In the genomic region with DNA sequence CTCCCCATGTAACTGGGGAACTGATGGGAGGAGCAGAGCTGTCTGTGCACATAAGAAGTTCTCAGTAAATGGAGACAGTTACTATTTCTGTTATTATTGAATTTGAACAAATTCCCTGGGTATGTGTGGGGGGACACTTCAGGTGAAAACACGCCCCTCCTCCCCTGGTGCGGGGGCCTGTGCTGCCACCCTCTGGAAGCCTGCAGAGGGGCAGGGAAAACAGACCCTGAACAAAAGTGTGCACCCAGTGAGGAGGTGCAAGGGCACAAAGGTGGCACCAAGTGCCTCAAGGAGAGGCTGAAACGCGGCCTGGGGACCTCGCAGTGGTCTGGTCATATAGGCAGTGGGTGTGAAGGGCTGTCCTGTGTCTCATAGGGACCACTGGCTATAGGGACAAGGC, we compare ENCODE assay signal across 1 cellular context.
TF ChIP-seq lines count a peak whose summit lies in the region.

No MANE protein-coding gene starts in this region.

TF ChIP-seq in HEK293, 187 proteins besides CTCF, POLR2A, EP300 and RAD21 (continued from another document):
- TF ChIP-seq KLF1 (tag by site-specific recombination; IDR thresholded peaks at IDR 0.05), result no peak
- TF ChIP-seq KLF7 (tag by site-specific recombination; IDR thresholded peaks at IDR 0.05; ENCODE audit: borderline replicate concordance), result no peak
- TF ChIP-seq EGR2 (tag by site-specific recombination; IDR thresholded peaks at IDR 0.05; ENCODE audit: low read depth), result no peak
- no peak for TF ChIP-seq HOXC10 (CRISPR knock-in tag; IDR thresholded peaks at IDR 0.05)
- TF ChIP-seq ZNF341 (tag by site-specific recombination; IDR thresholded peaks at IDR 0.05; ENCODE audit: low read depth), result no peak
- no peak for TF ChIP-seq ZNF350 (tag by site-specific recombination; IDR thresholded peaks at IDR 0.05)
- TF ChIP-seq ZNF561 (tag by site-specific recombination; IDR thresholded peaks at IDR 0.05; ENCODE audit: borderline replicate concordance), result no peak
- no peak for TF ChIP-seq SCRT1 (tag by site-specific recombination; IDR thresholded peaks at IDR 0.05; ENCODE audit: borderline replicate concordance)
- TF ChIP-seq ZEB2 (tag by site-specific recombination; IDR thresholded peaks at IDR 0.05), result no peak
- no peak for TF ChIP-seq HOXA7 (CRISPR knock-in tag; IDR thresholded peaks at IDR 0.05; ENCODE audit: borderline replicate concordance)
- TF ChIP-seq, protein P1, sequence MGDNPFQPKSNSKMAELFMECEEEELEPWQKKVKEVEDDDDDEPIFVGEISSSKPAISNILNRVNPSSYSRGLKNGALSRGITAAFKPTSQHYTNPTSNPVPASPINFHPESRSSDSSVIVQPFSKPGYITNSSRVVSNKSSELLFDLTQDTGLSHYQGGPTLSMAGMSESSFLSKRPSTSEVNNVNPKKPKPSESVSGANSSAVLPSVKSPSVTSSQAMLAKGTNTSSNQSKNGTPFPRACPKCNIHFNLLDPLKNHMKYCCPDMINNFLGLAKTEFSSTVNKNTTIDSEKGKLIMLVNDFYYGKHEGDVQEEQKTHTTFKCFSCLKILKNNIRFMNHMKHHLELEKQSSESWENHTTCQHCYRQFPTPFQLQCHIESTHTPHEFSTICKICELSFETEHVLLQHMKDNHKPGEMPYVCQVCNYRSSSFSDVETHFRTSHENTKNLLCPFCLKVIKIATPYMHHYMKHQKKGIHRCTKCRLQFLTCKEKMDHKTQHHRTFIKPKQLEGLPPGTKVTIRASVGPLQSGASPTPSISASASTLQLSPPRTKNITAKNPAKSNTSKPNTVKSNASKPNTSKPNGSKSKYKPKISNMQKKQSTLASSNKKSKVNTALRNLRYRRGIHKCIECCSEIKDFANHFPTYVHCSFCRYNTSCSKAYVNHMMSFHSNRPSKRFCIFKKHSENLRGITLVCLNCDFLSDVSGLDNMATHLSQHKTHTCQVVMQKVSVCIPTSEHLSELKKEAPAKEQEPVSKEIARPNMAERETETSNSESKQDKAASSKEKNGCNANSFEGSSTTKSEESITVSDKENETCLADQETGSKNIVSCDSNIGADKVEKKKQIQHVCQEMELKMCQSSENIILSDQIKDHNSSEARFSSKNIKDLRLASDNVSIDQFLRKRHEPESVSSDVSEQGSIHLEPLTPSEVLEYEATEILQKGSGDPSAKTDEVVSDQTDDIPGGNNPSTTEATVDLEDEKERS (tag by site-specific recombination; IDR thresholded peaks at IDR 0.05), result no peak
